8 cellular contexts compared by ENCODE assay signal in the genomic region with DNA sequence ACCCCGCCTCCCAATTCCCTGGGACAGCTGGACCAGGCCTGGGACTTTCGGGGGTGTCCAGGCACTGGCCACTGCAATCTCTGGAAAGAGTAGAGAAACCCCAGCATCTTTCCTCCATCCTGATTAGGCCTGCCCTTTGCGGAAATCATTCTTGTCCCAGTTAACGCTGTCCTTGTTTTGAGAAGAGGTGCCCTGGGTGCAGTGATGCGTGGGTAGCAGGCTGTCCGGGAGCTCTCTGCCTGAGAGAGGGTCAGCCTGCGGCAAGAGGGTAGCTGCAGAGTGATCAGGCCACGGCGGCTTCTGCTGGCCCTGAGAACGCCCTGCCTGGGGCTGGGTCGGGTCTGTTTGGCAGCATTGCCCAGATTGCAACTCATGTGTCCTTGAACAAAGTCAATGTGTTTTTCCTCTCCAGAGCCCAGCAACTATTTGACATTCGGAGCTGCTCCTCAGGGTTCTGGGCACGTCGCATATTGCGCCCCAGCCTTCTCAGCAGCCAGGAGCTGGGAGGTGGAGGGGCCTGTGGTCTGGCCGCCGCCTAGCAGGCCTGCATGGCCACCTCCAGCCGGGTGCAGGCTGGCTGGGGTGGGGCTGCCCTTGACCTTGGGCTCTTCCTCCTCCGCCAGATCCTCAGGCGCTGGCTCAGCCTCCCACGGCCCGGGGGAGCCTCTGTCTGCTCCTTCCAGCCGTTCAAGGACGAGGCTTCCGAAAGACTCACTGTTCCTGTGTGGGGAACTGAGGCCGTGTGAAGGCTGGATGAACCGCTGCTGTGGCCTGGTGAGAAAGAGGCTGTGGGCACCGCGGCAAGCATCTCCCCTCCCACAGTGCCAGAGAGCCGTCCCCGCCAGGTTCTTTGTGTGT.
DNase-seq lines count a peak whose midpoint lies in the region; ATAC-seq and TF ChIP-seq lines count a peak whose summit lies in the region.
"Not testable (repeated sequence)": the region's sequence is repeated elsewhere in the genome, so short reads cannot be mapped to it uniquely, and the experiment has no call there.

No MANE protein-coding gene starts in this region.

- intact Hi-C loops in breast epithelium (cut with DNase I; ENCODE audit: low total_unique reads); heart left ventricle (cut with DNase I); uterus (cut with DNase I; ENCODE audit: low total_unique reads): not testable (repeated sequence)

- H3K4me1 Mint-ChIP-seq in nephron = peaks cover 26% of the 10 kb centered on the region

- WGBS in heart left ventricle, 4 donors = 65 to 79% (median 75%) methylated on average over 17 to 31 of the region's 31 CpGs

- H3K27me3 ChIP-seq in H7 (ENCODE audit: control insufficient read depth, insufficient read depth, low read length); breast epithelium; heart left ventricle; uterus: not testable (repeated sequence)

- H3K27me3 Mint-ChIP-seq in nephron (ENCODE audit: low read depth) = not testable (repeated sequence)

- DNase-seq in H7 (peak; percentile 23), UCSD-AML1 (lab: John Stamatoyannopoulos, UW; ENCODE audit: unreplicated experiment) (peak; percentile 27), heart left ventricle (peak in 1 of 5 donors; percentile 44), islet precursor cell (peak; percentile 49), retina (peak; percentile 61)
- not testable (repeated sequence) for DNase-seq in breast epithelium (ENCODE audit: low spot score in 2 of 2); uterus

- not testable (repeated sequence) for TF ChIP-seq CTCF in breast epithelium (IDR thresholded peaks at IDR 0.05); heart left ventricle (IDR thresholded peaks at IDR 0.05); nephron (IDR thresholded peaks at IDR 0.05; ENCODE audit: unreplicated experiment in 3 of 3); uterus (IDR thresholded peaks at IDR 0.05)

- peak in 3 of 4 donors; percentile 9 to 21 (median 18) for ATAC-seq in heart left ventricle

- not testable (repeated sequence) for H3K36me3 ChIP-seq in H7 (replicated peaks; ENCODE audit: control insufficient read depth, insufficient read depth, low read length); breast epithelium; heart left ventricle; uterus

- not testable (repeated sequence) for TF ChIP-seq POLR2A in breast epithelium (IDR thresholded peaks at IDR 0.05); heart left ventricle (IDR thresholded peaks at IDR 0.05); uterus (IDR thresholded peaks at IDR 0.05)

- not testable (repeated sequence) for H3K4me3 Mint-ChIP-seq in nephron

- H3K27ac Mint-ChIP-seq in nephron = peak overlapping the region; percentile 52 to 93 (median 60)

- not testable (repeated sequence) for H3K9me3 ChIP-seq in breast epithelium, heart left ventricle, uterus

- H3K36me3 Mint-ChIP-seq in nephron (ENCODE audit: low read depth) = not testable (repeated sequence)

- not testable (repeated sequence) for H3K4me1 ChIP-seq in breast epithelium, uterus
- H3K4me1 ChIP-seq in heart left ventricle = peaks cover 0 to 34% (median 16%) of the 10 kb centered on the region in 12 donors

- H3K27ac ChIP-seq in breast epithelium (peak overlapping the region; percentile 8 to 39), heart left ventricle (peak overlapping the region in 3 of 12 donors; percentile 29 to 73 (median 39)), uterus (peak overlapping the region; percentile 75 to 90)

- H3K4me3 ChIP-seq in H7 (ENCODE audit: insufficient read depth, low read depth, low read length); breast epithelium; heart left ventricle; uterus: not testable (repeated sequence)

- H3K9me3 Mint-ChIP-seq in nephron = not testable (repeated sequence)
